Comparison of ENCODE assay signal across 1 cellular context in genomic region chr12:96486751-96487150, GRCh38.
TF ChIP-seq lines count a peak whose summit lies in the region.

No MANE protein-coding gene starts in this region.

TF ChIP-seq in IMR-90, 13 proteins besides CTCF, POLR2A, EP300 and RAD21:
- TF ChIP-seq USF2 (IDR thresholded peaks at IDR 0.05; ENCODE audit: low read depth, low read length) (no peak), MAZ (IDR thresholded peaks at IDR 0.05; ENCODE audit: borderline replicate concordance, low read depth, low read length) (no peak), CEBPB (IDR thresholded peaks at IDR 0.05; ENCODE audit: low read depth, low read length) (no peak), MAFK (IDR thresholded peaks at IDR 0.05; ENCODE audit: low read depth, low read length) (no peak)
TF ChIP-seq in IMR-90: peak in this region for 0.
